1 cellular context compared by ENCODE assay signal in the genomic region with DNA sequence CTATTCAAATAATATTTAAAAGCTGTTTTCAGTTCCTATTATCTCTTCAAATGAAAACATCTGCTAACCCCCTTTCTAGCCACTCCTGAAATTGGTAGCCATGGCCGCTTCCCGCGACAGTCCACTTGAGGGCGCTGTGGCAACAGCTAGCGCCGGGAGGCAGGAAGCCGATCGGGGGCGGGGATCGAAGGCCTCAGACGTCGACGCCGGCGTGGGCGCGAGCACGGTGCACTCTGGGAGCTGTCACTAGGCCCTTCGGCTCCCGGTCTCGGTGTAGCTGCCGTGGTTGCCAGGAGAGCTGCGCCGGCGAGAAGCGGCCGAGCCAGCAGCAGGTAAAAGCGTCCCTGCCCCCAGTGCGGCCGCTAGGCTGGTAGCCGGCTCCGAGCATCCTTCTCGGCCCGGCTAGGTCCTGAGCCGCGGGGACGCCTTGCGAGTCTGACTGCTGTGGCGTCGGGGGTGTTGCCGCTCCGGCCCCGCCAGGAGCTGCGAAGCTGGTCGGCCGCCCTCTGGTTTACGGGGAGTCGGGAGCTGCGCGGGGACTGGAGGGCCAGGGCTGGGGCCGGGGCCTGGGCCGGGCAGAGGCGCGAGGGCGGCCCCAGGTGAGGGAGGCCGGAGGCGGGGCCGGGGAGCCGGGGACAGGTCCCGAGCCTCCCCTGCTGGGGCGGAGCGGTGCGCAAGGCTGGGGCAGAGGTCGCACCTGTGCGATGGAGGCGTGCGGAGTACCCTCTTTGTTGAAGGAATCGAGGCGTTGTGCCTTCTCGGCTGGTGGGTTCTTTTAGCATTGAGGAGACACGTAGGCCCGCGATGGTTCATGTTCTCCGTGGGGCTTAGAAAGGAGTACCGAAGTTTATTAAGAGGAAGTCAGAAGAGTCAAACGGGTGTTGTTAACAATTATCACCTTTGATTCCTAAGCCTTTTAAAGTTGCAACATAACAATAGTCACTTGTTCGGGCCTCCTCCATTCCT.
TF ChIP-seq lines count a peak whose summit lies in the region.

A gene with protein sequence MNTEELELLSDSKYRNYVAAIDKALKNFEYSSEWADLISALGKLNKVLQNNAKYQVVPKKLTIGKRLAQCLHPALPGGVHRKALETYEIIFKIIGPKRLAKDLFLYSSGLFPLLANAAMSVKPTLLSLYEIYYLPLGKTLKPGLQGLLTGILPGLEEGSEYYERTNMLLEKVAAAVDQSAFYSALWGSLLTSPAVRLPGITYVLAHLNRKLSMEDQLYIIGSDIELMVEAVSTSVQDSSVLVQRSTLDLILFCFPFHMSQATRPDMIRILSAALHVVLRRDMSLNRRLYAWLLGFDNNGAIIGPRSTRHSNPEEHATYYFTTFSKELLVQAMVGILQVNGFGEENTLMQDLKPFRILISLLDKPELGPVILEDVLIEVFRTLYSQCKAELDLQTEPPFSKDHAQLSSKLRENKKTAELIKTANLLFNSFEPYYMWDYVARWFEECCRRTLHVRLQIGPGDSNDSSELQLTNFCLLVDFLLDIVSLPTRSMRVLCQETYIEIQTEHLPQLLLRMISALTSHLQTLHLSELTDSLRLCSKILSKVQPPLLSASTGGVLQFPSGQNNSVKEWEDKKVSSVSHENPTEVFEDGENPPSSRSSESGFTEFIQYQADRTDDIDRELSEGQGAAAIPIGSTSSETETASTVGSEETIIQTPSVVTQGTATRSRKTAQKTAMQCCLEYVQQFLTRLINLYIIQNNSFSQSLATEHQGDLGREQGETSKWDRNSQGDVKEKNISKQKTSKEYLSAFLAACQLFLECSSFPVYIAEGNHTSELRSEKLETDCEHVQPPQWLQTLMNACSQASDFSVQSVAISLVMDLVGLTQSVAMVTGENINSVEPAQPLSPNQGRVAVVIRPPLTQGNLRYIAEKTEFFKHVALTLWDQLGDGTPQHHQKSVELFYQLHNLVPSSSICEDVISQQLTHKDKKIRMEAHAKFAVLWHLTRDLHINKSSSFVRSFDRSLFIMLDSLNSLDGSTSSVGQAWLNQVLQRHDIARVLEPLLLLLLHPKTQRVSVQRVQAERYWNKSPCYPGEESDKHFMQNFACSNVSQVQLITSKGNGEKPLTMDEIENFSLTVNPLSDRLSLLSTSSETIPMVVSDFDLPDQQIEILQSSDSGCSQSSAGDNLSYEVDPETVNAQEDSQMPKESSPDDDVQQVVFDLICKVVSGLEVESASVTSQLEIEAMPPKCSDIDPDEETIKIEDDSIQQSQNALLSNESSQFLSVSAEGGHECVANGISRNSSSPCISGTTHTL (N-terminal part only) (plus strand): TSS at position 224 of the 966 bp plus-strand sequence. CDS start 29,307 bp downstream, outside the sequence.

TF ChIP-seq in HepG2, 621 proteins besides CTCF, POLR2A, EP300 and RAD21 (continued from another document and continues in another):
- TF ChIP-seq ZNF770 (CRISPR knock-in tag; IDR thresholded peaks at IDR 0.05) (peak; percentile 72), CBX5 (CRISPR knock-in tag; IDR thresholded peaks at IDR 0.05; ENCODE audit: borderline replicate concordance) (no peak), MAFG (CRISPR knock-in tag; IDR thresholded peaks at IDR 0.05) (peak; percentile 50; the same call in 1 of the 2 replicates), ZNF263 (CRISPR knock-in tag; IDR thresholded peaks at IDR 0.05) (peak; percentile 58; the same call in 1 of the 2 replicates), ZNF598 (CRISPR knock-in tag; IDR thresholded peaks at IDR 0.05; ENCODE audit: borderline replicate concordance) (0 out of 2 replicates have a peak, but pooled peaks have one; percentile 66), PHF21A (CRISPR knock-in tag; IDR thresholded peaks at IDR 0.05) (peak; percentile 58), SMC3 (IDR thresholded peaks at IDR 0.05; ENCODE audit: low read length) (peak; percentile 43; the same call in 1 of the 2 replicates), ZNF749 (CRISPR knock-in tag; IDR thresholded peaks at IDR 0.05; ENCODE audit: borderline replicate concordance) (0 out of 2 replicates have a peak, but pooled peaks have one; percentile 79), ZNF687 (CRISPR knock-in tag; IDR thresholded peaks at IDR 0.05) (peak; percentile 97), SKI (IDR thresholded peaks at IDR 0.05; ENCODE audit: partially characterized antibody) (no peak), SNRNP70 (IDR thresholded peaks at IDR 0.05; ENCODE audit: low read depth, low read length) (no peak), POLR2AphosphoS5 (IDR thresholded peaks at IDR 0.05; ENCODE audit: low read depth, low read length) (peak; percentile 59), BRCA1 (CRISPR knock-in tag; IDR thresholded peaks at IDR 0.05) (peak; percentile 94; the same call in 1 of the 2 replicates), HMGXB4 (CRISPR knock-in tag; IDR thresholded peaks at IDR 0.05; ENCODE audit: borderline replicate concordance in 1 of 2, low read depth in 1 of 2) (peak; percentile 96 to 98), ZNF512B (CRISPR knock-in tag; IDR thresholded peaks at IDR 0.05; ENCODE audit: borderline replicate concordance) (no peak), ZBTB25 (CRISPR knock-in tag; IDR thresholded peaks at IDR 0.05) (peak; percentile 76; the same call in 1 of the 2 replicates), ZNF605 (CRISPR knock-in tag; IDR thresholded peaks at IDR 0.05) (peak; percentile 82; the same call in 1 of the 2 replicates), MBNL3 (CRISPR knock-in tag; conservative IDR thresholded peaks at IDR 0.05) (no peak), XRCC5 (optimal IDR thresholded peaks at IDR 0.05; ENCODE audit: low read length) (peak; percentile 78), TCF12 (IDR thresholded peaks at IDR 0.05) (no peak), TCF12 (CRISPR knock-in tag; IDR thresholded peaks at IDR 0.05) (0 out of 2 replicates have a peak, but pooled peaks have one; percentile 66)
- TF ChIP-seq, protein P1, sequence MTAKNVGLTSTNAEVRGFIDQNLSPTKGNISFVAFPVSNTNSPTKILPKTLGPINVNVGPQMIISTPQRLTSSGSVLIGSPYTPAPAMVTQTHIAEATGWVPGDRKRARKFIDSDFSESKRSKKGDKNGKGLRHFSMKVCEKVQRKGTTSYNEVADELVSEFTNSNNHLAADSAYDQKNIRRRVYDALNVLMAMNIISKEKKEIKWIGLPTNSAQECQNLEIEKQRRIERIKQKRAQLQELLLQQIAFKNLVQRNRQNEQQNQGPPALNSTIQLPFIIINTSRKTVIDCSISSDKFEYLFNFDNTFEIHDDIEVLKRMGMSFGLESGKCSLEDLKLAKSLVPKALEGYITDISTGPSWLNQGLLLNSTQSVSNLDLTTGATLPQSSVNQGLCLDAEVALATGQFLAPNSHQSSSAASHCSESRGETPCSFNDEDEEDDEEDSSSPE (CRISPR knock-in tag; IDR thresholded peaks at IDR 0.05): peak; percentile 41; the same call in 1 of the 2 replicates
- TF ChIP-seq, protein P2, sequence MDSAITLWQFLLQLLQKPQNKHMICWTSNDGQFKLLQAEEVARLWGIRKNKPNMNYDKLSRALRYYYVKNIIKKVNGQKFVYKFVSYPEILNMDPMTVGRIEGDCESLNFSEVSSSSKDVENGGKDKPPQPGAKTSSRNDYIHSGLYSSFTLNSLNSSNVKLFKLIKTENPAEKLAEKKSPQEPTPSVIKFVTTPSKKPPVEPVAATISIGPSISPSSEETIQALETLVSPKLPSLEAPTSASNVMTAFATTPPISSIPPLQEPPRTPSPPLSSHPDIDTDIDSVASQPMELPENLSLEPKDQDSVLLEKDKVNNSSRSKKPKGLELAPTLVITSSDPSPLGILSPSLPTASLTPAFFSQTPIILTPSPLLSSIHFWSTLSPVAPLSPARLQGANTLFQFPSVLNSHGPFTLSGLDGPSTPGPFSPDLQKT (CRISPR knock-in tag; IDR thresholded peaks at IDR 0.05; ENCODE audit: borderline replicate concordance): no peak
- TF ChIP-seq, protein P3, sequence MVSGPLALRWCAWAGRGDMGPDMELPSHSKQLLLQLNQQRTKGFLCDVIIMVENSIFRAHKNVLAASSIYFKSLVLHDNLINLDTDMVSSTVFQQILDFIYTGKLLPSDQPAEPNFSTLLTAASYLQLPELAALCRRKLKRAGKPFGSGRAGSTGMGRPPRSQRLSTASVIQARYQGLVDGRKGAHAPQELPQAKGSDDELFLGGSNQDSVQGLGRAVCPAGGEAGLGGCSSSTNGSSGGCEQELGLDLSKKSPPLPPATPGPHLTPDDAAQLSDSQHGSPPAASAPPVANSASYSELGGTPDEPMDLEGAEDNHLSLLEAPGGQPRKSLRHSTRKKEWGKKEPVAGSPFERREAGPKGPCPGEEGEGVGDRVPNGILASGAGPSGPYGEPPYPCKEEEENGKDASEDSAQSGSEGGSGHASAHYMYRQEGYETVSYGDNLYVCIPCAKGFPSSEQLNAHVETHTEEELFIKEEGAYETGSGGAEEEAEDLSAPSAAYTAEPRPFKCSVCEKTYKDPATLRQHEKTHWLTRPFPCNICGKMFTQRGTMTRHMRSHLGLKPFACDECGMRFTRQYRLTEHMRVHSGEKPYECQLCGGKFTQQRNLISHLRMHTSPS (CRISPR knock-in tag; IDR thresholded peaks at IDR 0.05; ENCODE audit: low read depth): 0 out of 2 replicates have a peak, but pooled peaks have one; percentile 20
- TF ChIP-seq, protein P4, sequence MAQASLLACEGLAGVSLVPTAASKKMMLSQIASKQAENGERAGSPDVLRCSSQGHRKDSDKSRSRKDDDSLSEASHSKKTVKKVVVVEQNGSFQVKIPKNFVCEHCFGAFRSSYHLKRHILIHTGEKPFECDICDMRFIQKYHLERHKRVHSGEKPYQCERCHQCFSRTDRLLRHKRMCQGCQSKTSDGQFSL (CRISPR knock-in tag; IDR thresholded peaks at IDR 0.05): no peak
